Comparison of ENCODE assay signal across 31 cellular contexts in the genomic region with DNA sequence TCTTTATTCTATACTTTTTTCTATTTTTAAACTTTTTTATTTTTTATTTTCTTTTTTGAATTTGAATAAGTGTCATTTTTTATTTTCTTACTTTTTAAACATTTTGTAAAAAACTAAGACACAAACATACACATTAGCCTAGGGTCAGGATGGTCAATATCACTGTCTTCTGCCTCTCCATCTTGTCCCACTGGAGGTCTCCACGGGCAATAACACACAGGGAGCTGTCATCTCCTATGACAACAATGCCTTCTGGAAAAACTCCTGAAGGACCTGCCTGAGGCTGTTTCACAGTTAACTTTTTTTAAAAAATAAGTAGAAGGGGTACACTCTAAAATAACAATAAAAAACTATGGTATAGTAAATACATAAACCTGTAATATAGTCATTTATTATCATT.
"Had no signal": no experiment of that assay in that cellular context is flagged by ENCODE, and none has a peak within 500 bp of the region (broad histone marks: within the 10 kb centered on the region; RNA-seq: fewer than 3 reads in every experiment).

No MANE protein-coding gene starts in this region.

- H3K27ac ChIP-seq: adrenal gland, body of pancreas, colonic mucosa had no signal

- H3K4me3 Mint-ChIP-seq: activated CD4-positive, alpha-beta memory T cell treated with anti-CD3 and anti-CD28 coated beads for 36 hours; activated CD4-positive, alpha-beta T cell treated with anti-CD3 and anti-CD28 coated beads for 36 hours; activated CD4-positive, alpha-beta T cell treated with anti-CD3 and anti-CD28 coated beads, Interleukin-2, amount 10 ng/mL, durations not matched to agents 24 days and 14 days; activated CD8-positive, alpha-beta memory T cell treated with anti-CD3 and anti-CD28 coated beads, Interleukin-2, amount 10 ng/mL, durations not matched to agents 7 days and 5 days; activated CD8-positive, alpha-beta T cell treated with anti-CD3 and anti-CD28 coated beads, Interleukin-2, amount 10 ng/mL, durations not matched to agents 7 days and 5 days; activated naive CD4-positive, alpha-beta T cell treated with anti-CD3 and anti-CD28 coated beads for 36 hours; activated naive CD4-positive, alpha-beta T cell treated with anti-CD3 and anti-CD28 coated beads, Interleukin-2, amount 50 U/mL, for 24 hours; activated naive CD8-positive, alpha-beta T cell treated with anti-CD3 and anti-CD28 coated beads for 36 hours; activated naive CD8-positive, alpha-beta T cell treated with anti-CD3 and anti-CD28 coated beads, Interleukin-2, amount 50 U/mL, for 24 hours; activated T-helper 1 cell treated with anti-CD3 and anti-CD28 coated beads, Interleukin-12 subunit alpha, Interleukin-12 subunit beta, Interleukin-2, Interleukin-4 antibody, amounts not matched to agents 30 ng/mL and 10 ng/mL and 1 ng/mL, durations not matched to agents 14 hours and 24 hours and 36 hours; T-helper 17 cell; T-helper 2 cell treated with Interferon-gamma antibody and Interleukin-4, amounts not matched to agents 5 μg/mL and 100 μg/mL, for 36 hours had no signal

- H3K9me3 ChIP-seq: adrenal gland, body of pancreas, colonic mucosa had no signal

- ATAC-seq: activated CD4-positive, alpha-beta T cell treated with anti-CD3 and anti-CD28 coated beads for 36 hours; activated CD8-positive, alpha-beta memory T cell treated with anti-CD3 and anti-CD28 coated beads, Interleukin-2, amount 10 ng/mL, durations not matched to agents 7 days and 5 days; activated CD8-positive, alpha-beta T cell treated with anti-CD3 and anti-CD28 coated beads, Interleukin-2, amount 10 ng/mL, durations not matched to agents 7 days and 5 days; activated naive CD8-positive, alpha-beta T cell treated with anti-CD3 and anti-CD28 coated beads, Interleukin-2, amount 50 U/mL, for 24 hours; body of pancreas; esophagus mucosa; T-helper 17 cell had no signal

- H3K36me3 ChIP-seq: adrenal gland, colonic mucosa had no signal

- H3K4me1 Mint-ChIP-seq: activated CD4-positive, alpha-beta T cell treated with anti-CD3 and anti-CD28 coated beads for 36 hours; activated naive CD4-positive, alpha-beta T cell treated with anti-CD3 and anti-CD28 coated beads, Interleukin-2, amount 50 U/mL, for 24 hours; activated naive CD8-positive, alpha-beta T cell treated with anti-CD3 and anti-CD28 coated beads, Interleukin-2, amount 50 U/mL, for 24 hours; T-helper 17 cell had no signal

- H3K27ac Mint-ChIP-seq: activated CD4-positive, alpha-beta memory T cell treated with anti-CD3 and anti-CD28 coated beads for 36 hours; activated CD4-positive, alpha-beta T cell treated with anti-CD3 and anti-CD28 coated beads for 36 hours; activated CD4-positive, alpha-beta T cell treated with anti-CD3 and anti-CD28 coated beads, Interleukin-2, amount 10 ng/mL, durations not matched to agents 24 days and 14 days; activated CD8-positive, alpha-beta memory T cell treated with anti-CD3 and anti-CD28 coated beads, Interleukin-2, amount 10 ng/mL, durations not matched to agents 7 days and 5 days; activated CD8-positive, alpha-beta T cell treated with anti-CD3 and anti-CD28 coated beads, Interleukin-2, amount 10 ng/mL, durations not matched to agents 7 days and 5 days; activated naive CD4-positive, alpha-beta T cell treated with anti-CD3 and anti-CD28 coated beads for 36 hours; activated naive CD4-positive, alpha-beta T cell treated with anti-CD3 and anti-CD28 coated beads, Interleukin-2, amount 50 U/mL, for 24 hours; activated naive CD8-positive, alpha-beta T cell treated with anti-CD3 and anti-CD28 coated beads for 36 hours; activated naive CD8-positive, alpha-beta T cell treated with anti-CD3 and anti-CD28 coated beads, Interleukin-2, amount 50 U/mL, for 24 hours; activated T-helper 1 cell treated with anti-CD3 and anti-CD28 coated beads, Interleukin-12 subunit alpha, Interleukin-12 subunit beta, Interleukin-2, Interleukin-4 antibody, amounts not matched to agents 30 ng/mL and 10 ng/mL and 1 ng/mL, durations not matched to agents 14 hours and 24 hours and 36 hours; activated T-helper 2 cell treated with anti-CD3 and anti-CD28 coated beads, Interferon-gamma antibody, Interleukin-2, Interleukin-4, amounts not matched to agents 10 μg/mL and 5 μg/mL and 100 μg/mL, durations not matched to agents 14 hours and 24 hours and 36 hours; T-helper 17 cell; T-helper 2 cell treated with Interferon-gamma antibody and Interleukin-4, amounts not matched to agents 5 μg/mL and 100 μg/mL, for 36 hours had no signal

- DNase-seq: activated CD4-positive, alpha-beta memory T cell treated with anti-CD3 and anti-CD28 coated beads for 36 hours; activated CD4-positive, alpha-beta T cell treated with anti-CD3 and anti-CD28 coated beads for 36 hours; activated CD4-positive, alpha-beta T cell treated with anti-CD3 and anti-CD28 coated beads, Interleukin-2, amount 10 ng/mL, durations not matched to agents 24 days and 14 days; activated CD4-positive, CD25-positive, alpha-beta regulatory T cell; activated CD4-positive, CD25-positive, alpha-beta regulatory T cell treated with anti-CD3 and anti-CD28 coated beads, Interleukin-2, amount 50 U/mL, for 72 hours; activated CD8-positive, alpha-beta memory T cell treated with anti-CD3 and anti-CD28 coated beads, Interleukin-2, amount 10 ng/mL, durations not matched to agents 7 days and 5 days; activated CD8-positive, alpha-beta memory T cell treated with anti-CD3 and anti-CD28 coated beads, Interleukin-2, amount 50 U/mL, for 4 hours; activated CD8-positive, alpha-beta T cell treated with anti-CD3 and anti-CD28 coated beads, Interleukin-2, amount 10 ng/mL, durations not matched to agents 7 days and 5 days; activated effector memory CD4-positive, alpha-beta T cell treated with anti-CD3 and anti-CD28 coated beads, Interleukin-2, amount 50 U/mL, for 16 hours; activated naive CD4-positive, alpha-beta T cell treated with anti-CD3 and anti-CD28 coated beads for 36 hours; activated naive CD8-positive, alpha-beta T cell treated with anti-CD3 and anti-CD28 coated beads for 36 hours; activated naive CD8-positive, alpha-beta T cell treated with anti-CD3 and anti-CD28 coated beads, Interleukin-2, amount 50 U/mL, for 24 hours; activated T-cell treated with anti-CD3 and anti-CD28 coated beads, Interleukin-2, amount 50 U/mL, for 1 hour; activated T-cell treated with anti-CD3 and anti-CD28 coated beads, Interleukin-2, amount 50 U/mL, for 48 hours; adrenal gland; amygdala; aorta; body of pancreas; caudate nucleus; colonic mucosa; effector CD8-positive, alpha-beta T cell; foreskin fibroblast; head of caudate nucleus; T-helper 1 cell; T-helper 17 cell; T1000 had no signal

- H3K27me3 ChIP-seq: adrenal gland, body of pancreas, colonic mucosa had no signal

- H3K4me3 ChIP-seq: adrenal gland, body of pancreas, colonic mucosa had no signal

- H3K4me1 ChIP-seq: adrenal gland, body of pancreas, colonic mucosa had no signal

- H3K27me3 Mint-ChIP-seq: activated CD4-positive, alpha-beta memory T cell treated with anti-CD3 and anti-CD28 coated beads for 36 hours; activated CD4-positive, alpha-beta T cell treated with anti-CD3 and anti-CD28 coated beads for 36 hours; activated CD4-positive, alpha-beta T cell treated with anti-CD3 and anti-CD28 coated beads, Interleukin-2, amount 10 ng/mL, durations not matched to agents 24 days and 14 days; activated CD8-positive, alpha-beta memory T cell treated with anti-CD3 and anti-CD28 coated beads, Interleukin-2, amount 10 ng/mL, durations not matched to agents 7 days and 5 days; activated naive CD4-positive, alpha-beta T cell treated with anti-CD3 and anti-CD28 coated beads, Interleukin-2, amount 50 U/mL, for 24 hours; activated naive CD8-positive, alpha-beta T cell treated with anti-CD3 and anti-CD28 coated beads for 36 hours; activated naive CD8-positive, alpha-beta T cell treated with anti-CD3 and anti-CD28 coated beads, Interleukin-2, amount 50 U/mL, for 24 hours; T-helper 17 cell had no signal
